In genomic region chr1:27526569-27527222, GRCh38 we compare ENCODE assay signal across 1 cellular context.
A peak's percentile ranks its signal among the peaks of the same experiment; 100 is the strongest.
TF ChIP-seq lines count a peak whose summit lies in the region.

No MANE protein-coding gene starts in this region.

TF ChIP-seq in K562, 482 proteins besides CTCF, POLR2A, EP300 and RAD21 (continued from another document and continues in another):
- peak; percentile 76 for TF ChIP-seq BCOR (IDR thresholded peaks at IDR 0.05)
- TF ChIP-seq RFX5 (IDR thresholded peaks at IDR 0.05; ENCODE audit: low read depth, low read length): no peak
- 0 out of 2 replicates have a peak, but pooled peaks have one; percentile 50 for TF ChIP-seq HDAC2 (IDR thresholded peaks at IDR 0.05)
- peak; percentile 59 for TF ChIP-seq POLR2B (IDR thresholded peaks at IDR 0.05; ENCODE audit: low read depth, partially characterized antibody)
- TF ChIP-seq ARID1B (IDR thresholded peaks at IDR 0.05): peak; percentile 64
- peak; percentile 45; the same call in 1 of the 2 replicates for TF ChIP-seq RBFOX2 (IDR thresholded peaks at IDR 0.05; ENCODE audit: low read depth, low read length)
- TF ChIP-seq SRSF3 (IDR thresholded peaks at IDR 0.05; ENCODE audit: insufficient read depth, low read length): no peak
- TF ChIP-seq, protein P1, sequence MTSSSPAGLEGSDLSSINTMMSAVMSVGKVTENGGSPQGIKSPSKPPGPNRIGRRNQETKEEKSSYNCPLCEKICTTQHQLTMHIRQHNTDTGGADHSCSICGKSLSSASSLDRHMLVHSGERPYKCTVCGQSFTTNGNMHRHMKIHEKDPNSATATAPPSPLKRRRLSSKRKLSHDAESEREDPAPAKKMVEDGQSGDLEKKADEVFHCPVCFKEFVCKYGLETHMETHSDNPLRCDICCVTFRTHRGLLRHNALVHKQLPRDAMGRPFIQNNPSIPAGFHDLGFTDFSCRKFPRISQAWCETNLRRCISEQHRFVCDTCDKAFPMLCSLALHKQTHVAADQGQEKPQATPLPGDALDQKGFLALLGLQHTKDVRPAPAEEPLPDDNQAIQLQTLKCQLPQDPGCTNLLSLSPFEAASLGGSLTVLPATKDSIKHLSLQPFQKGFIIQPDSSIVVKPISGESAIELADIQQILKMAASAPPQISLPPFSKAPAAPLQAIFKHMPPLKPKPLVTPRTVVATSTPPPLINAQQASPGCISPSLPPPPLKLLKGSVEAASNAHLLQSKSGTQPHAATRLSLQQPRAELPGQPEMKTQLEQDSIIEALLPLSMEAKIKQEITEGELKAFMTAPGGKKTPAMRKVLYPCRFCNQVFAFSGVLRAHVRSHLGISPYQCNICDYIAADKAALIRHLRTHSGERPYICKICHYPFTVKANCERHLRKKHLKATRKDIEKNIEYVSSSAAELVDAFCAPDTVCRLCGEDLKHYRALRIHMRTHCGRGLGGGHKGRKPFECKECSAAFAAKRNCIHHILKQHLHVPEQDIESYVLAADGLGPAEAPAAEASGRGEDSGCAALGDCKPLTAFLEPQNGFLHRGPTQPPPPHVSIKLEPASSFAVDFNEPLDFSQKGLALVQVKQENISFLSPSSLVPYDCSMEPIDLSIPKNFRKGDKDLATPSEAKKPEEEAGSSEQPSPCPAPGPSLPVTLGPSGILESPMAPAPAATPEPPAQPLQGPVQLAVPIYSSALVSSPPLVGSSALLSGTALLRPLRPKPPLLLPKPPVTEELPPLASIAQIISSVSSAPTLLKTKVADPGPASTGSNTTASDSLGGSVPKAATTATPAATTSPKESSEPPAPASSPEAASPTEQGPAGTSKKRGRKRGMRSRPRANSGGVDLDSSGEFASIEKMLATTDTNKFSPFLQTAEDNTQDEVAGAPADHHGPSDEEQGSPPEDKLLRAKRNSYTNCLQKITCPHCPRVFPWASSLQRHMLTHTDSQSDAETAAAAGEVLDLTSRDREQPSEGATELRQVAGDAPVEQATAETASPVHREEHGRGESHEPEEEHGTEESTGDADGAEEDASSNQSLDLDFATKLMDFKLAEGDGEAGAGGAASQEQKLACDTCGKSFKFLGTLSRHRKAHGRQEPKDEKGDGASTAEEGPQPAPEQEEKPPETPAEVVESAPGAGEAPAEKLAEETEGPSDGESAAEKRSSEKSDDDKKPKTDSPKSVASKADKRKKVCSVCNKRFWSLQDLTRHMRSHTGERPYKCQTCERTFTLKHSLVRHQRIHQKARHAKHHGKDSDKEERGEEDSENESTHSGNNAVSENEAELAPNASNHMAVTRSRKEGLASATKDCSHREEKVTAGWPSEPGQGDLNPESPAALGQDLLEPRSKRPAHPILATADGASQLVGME (CRISPR knock-in tag; IDR thresholded peaks at IDR 0.05): no peak
- no peak for TF ChIP-seq E4F1 (CRISPR knock-in tag; IDR thresholded peaks at IDR 0.05; ENCODE audit: borderline replicate concordance)
- TF ChIP-seq, protein P2, sequence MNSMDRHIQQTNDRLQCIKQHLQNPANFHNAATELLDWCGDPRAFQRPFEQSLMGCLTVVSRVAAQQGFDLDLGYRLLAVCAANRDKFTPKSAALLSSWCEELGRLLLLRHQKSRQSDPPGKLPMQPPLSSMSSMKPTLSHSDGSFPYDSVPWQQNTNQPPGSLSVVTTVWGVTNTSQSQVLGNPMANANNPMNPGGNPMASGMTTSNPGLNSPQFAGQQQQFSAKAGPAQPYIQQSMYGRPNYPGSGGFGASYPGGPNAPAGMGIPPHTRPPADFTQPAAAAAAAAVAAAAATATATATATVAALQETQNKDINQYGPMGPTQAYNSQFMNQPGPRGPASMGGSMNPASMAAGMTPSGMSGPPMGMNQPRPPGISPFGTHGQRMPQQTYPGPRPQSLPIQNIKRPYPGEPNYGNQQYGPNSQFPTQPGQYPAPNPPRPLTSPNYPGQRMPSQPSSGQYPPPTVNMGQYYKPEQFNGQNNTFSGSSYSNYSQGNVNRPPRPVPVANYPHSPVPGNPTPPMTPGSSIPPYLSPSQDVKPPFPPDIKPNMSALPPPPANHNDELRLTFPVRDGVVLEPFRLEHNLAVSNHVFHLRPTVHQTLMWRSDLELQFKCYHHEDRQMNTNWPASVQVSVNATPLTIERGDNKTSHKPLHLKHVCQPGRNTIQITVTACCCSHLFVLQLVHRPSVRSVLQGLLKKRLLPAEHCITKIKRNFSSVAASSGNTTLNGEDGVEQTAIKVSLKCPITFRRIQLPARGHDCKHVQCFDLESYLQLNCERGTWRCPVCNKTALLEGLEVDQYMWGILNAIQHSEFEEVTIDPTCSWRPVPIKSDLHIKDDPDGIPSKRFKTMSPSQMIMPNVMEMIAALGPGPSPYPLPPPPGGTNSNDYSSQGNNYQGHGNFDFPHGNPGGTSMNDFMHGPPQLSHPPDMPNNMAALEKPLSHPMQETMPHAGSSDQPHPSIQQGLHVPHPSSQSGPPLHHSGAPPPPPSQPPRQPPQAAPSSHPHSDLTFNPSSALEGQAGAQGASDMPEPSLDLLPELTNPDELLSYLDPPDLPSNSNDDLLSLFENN (IDR thresholded peaks at IDR 0.05; ENCODE audit: low read depth in 2 of 2, low read length in 2 of 2): no peak
- TF ChIP-seq ZNF12 (CRISPR knock-in tag; IDR thresholded peaks at IDR 0.05): no peak
- no peak for TF ChIP-seq BRCA1 (IDR thresholded peaks at IDR 0.05)
- TF ChIP-seq BRCA1 (CRISPR knock-in tag; IDR thresholded peaks at IDR 0.05): peak; percentile 80; the same call in 1 of the 2 replicates
- no peak; the same call in 1 of the 2 replicates for TF ChIP-seq ARID4B (CRISPR knock-in tag; IDR thresholded peaks at IDR 0.05)
- no peak for TF ChIP-seq MAFK (IDR thresholded peaks at IDR 0.05; ENCODE audit: low read length)
- peak; percentile 85 for TF ChIP-seq MAX (CRISPR knock-in tag; IDR thresholded peaks at IDR 0.05)
- TF ChIP-seq OTX1 (CRISPR knock-in tag; IDR thresholded peaks at IDR 0.05): peak; percentile 82
- no peak for TF ChIP-seq XRCC4 (IDR thresholded peaks at IDR 0.05; ENCODE audit: extremely low read depth, insufficient read depth, insufficient read length)
- TF ChIP-seq ZNF354B (CRISPR knock-in tag; IDR thresholded peaks at IDR 0.05): no peak
- peak; percentile 18; the same call in 1 of the 2 replicates for TF ChIP-seq SMARCC2 (IDR thresholded peaks at IDR 0.05; ENCODE audit: low read depth)
- no peak for TF ChIP-seq ZFPM2 (CRISPR knock-in tag; IDR thresholded peaks at IDR 0.05)
- no peak for TF ChIP-seq MEF2D (tag; conservative IDR thresholded peaks at IDR 0.05; ENCODE audit: low read depth)
- TF ChIP-seq HNRNPL (IDR thresholded peaks at IDR 0.05; ENCODE audit: low read depth, low read length): no peak
- TF ChIP-seq CLOCK (CRISPR knock-in tag; IDR thresholded peaks at IDR 0.05; ENCODE audit: borderline replicate concordance): no peak
- peak; percentile 78 for TF ChIP-seq TOE1 (IDR thresholded peaks at IDR 0.05; ENCODE audit: borderline replicate concordance)
- no peak for TF ChIP-seq TOE1 (CRISPR knock-in tag; IDR thresholded peaks at IDR 0.05; ENCODE audit: borderline replicate concordance, low read depth)
- no peak for TF ChIP-seq ZNF277 (CRISPR knock-in tag; IDR thresholded peaks at IDR 0.05; ENCODE audit: borderline replicate concordance)
- no peak for TF ChIP-seq NR1H2 (CRISPR knock-in tag; IDR thresholded peaks at IDR 0.05)
- TF ChIP-seq, protein P3, sequence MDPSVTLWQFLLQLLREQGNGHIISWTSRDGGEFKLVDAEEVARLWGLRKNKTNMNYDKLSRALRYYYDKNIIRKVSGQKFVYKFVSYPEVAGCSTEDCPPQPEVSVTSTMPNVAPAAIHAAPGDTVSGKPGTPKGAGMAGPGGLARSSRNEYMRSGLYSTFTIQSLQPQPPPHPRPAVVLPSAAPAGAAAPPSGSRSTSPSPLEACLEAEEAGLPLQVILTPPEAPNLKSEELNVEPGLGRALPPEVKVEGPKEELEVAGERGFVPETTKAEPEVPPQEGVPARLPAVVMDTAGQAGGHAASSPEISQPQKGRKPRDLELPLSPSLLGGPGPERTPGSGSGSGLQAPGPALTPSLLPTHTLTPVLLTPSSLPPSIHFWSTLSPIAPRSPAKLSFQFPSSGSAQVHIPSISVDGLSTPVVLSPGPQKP (CRISPR knock-in tag; IDR thresholded peaks at IDR 0.05): no peak
- TF ChIP-seq PML (IDR thresholded peaks at IDR 0.05; ENCODE audit: low read length): no peak
- TF ChIP-seq, protein P4, sequence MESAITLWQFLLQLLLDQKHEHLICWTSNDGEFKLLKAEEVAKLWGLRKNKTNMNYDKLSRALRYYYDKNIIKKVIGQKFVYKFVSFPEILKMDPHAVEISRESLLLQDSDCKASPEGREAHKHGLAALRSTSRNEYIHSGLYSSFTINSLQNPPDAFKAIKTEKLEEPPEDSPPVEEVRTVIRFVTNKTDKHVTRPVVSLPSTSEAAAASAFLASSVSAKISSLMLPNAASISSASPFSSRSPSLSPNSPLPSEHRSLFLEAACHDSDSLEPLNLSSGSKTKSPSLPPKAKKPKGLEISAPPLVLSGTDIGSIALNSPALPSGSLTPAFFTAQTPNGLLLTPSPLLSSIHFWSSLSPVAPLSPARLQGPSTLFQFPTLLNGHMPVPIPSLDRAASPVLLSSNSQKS (CRISPR knock-in tag; IDR thresholded peaks at IDR 0.05): no peak
- no peak for TF ChIP-seq NFIX (CRISPR knock-in tag; IDR thresholded peaks at IDR 0.05; ENCODE audit: low read depth)
- TF ChIP-seq MBD2 (IDR thresholded peaks at IDR 0.05; ENCODE audit: borderline replicate concordance, low read depth): no peak
- no peak for TF ChIP-seq HNRNPUL1 (IDR thresholded peaks at IDR 0.05; ENCODE audit: low read length)
- no peak for TF ChIP-seq ZNF184 (CRISPR knock-in tag; IDR thresholded peaks at IDR 0.05)
- no peak for TF ChIP-seq CBX5 (IDR thresholded peaks at IDR 0.05; ENCODE audit: borderline replicate concordance, low read depth)
